32 cellular contexts compared by ENCODE assay signal in the genomic region with DNA sequence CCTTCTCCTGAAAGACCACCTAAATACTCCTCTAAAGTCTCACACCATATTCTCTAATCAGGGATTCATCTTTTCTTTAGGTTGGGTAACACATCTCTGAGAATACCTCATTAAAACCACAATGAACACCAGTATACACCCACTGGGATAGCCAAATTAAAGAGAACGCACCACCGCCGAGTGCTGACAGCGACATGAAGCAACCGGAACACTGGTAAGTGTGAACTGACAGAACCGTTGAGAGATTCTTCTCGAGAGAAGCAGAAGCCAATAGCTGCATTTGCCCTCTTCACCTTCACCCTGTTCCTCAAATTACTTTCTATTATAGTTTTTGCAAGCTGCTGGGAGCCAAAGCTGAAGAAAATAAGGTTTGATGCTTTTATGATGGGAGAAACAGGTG.
"Had no signal": no experiment of that assay in that cellular context is flagged by ENCODE, and none has a peak within 500 bp of the region (broad histone marks: within the 10 kb centered on the region; RNA-seq: fewer than 3 reads in every experiment).

No MANE protein-coding gene starts in this region.

- H3K27me3 ChIP-seq: adrenal gland, body of pancreas, colonic mucosa had no signal

- H3K27ac Mint-ChIP-seq: activated B cell treated with CpG ODN at 0.5 μM for 24 hours; activated CD8-positive, alpha-beta T cell treated with anti-CD3 and anti-CD28 coated beads for 36 hours; activated naive CD4-positive, alpha-beta T cell treated with anti-CD3 and anti-CD28 coated beads for 36 hours; activated naive CD4-positive, alpha-beta T cell treated with anti-CD3 and anti-CD28 coated beads, Interleukin-2, amount 50 U/mL, for 24 hours; activated naive CD8-positive, alpha-beta T cell treated with anti-CD3 and anti-CD28 coated beads for 36 hours; activated naive CD8-positive, alpha-beta T cell treated with anti-CD3 and anti-CD28 coated beads, Interleukin-2, amount 50 U/mL, for 24 hours; activated T-helper 1 cell treated with anti-CD3 and anti-CD28 coated beads, Interleukin-12 subunit alpha, Interleukin-12 subunit beta, Interleukin-2, Interleukin-4 antibody, amounts not matched to agents 30 ng/mL and 10 ng/mL and 1 ng/mL, durations not matched to agents 14 hours and 24 hours and 36 hours; activated T-helper 2 cell treated with anti-CD3 and anti-CD28 coated beads, Interferon-gamma antibody, Interleukin-2, Interleukin-4, amounts not matched to agents 10 μg/mL and 5 μg/mL and 100 μg/mL, durations not matched to agents 14 hours and 24 hours and 36 hours; T-helper 17 cell; T-helper 2 cell treated with Interferon-gamma antibody and Interleukin-4, amounts not matched to agents 5 μg/mL and 100 μg/mL, for 36 hours had no signal

- H3K4me3 ChIP-seq: adrenal gland, body of pancreas, colonic mucosa had no signal

- H3K36me3 ChIP-seq: adrenal gland, colonic mucosa, WERI-Rb-1 had no signal

- H3K27me3 Mint-ChIP-seq: activated B cell treated with CpG ODN at 0.5 μM for 24 hours; activated CD8-positive, alpha-beta T cell treated with anti-CD3 and anti-CD28 coated beads for 36 hours; activated naive CD4-positive, alpha-beta T cell treated with anti-CD3 and anti-CD28 coated beads, Interleukin-2, amount 50 U/mL, for 24 hours; activated naive CD8-positive, alpha-beta T cell treated with anti-CD3 and anti-CD28 coated beads for 36 hours; activated naive CD8-positive, alpha-beta T cell treated with anti-CD3 and anti-CD28 coated beads, Interleukin-2, amount 50 U/mL, for 24 hours had no signal

- H3K4me3 Mint-ChIP-seq: activated B cell treated with CpG ODN at 0.5 μM for 24 hours; activated CD8-positive, alpha-beta T cell treated with anti-CD3 and anti-CD28 coated beads for 36 hours; activated naive CD4-positive, alpha-beta T cell treated with anti-CD3 and anti-CD28 coated beads for 36 hours; activated naive CD4-positive, alpha-beta T cell treated with anti-CD3 and anti-CD28 coated beads, Interleukin-2, amount 50 U/mL, for 24 hours; activated naive CD8-positive, alpha-beta T cell treated with anti-CD3 and anti-CD28 coated beads for 36 hours; activated naive CD8-positive, alpha-beta T cell treated with anti-CD3 and anti-CD28 coated beads, Interleukin-2, amount 50 U/mL, for 24 hours; activated T-helper 1 cell treated with anti-CD3 and anti-CD28 coated beads, Interleukin-12 subunit alpha, Interleukin-12 subunit beta, Interleukin-2, Interleukin-4 antibody, amounts not matched to agents 30 ng/mL and 10 ng/mL and 1 ng/mL, durations not matched to agents 14 hours and 24 hours and 36 hours; T-helper 17 cell; T-helper 2 cell treated with Interferon-gamma antibody and Interleukin-4, amounts not matched to agents 5 μg/mL and 100 μg/mL, for 36 hours had no signal

- ATAC-seq: activated CD4-positive, CD25-positive, alpha-beta regulatory T cell treated with anti-CD3 and anti-CD28 coated beads, Interleukin-2, amount 50 U/mL, for 24 hours; activated CD8-positive, alpha-beta T cell treated with anti-CD3 and anti-CD28 coated beads for 36 hours; activated naive CD8-positive, alpha-beta T cell treated with anti-CD3 and anti-CD28 coated beads, Interleukin-2, amount 50 U/mL, for 24 hours; body of pancreas; T-helper 17 cell had no signal

- DNase-seq: activated B cell treated with CpG ODN at 0.5 μM for 24 hours; activated CD4-positive, alpha-beta T cell treated with anti-CD3 and anti-CD28 coated beads for 48 hours; activated CD4-positive, alpha-beta T cell treated with anti-CD3 and anti-CD28 coated beads, Interleukin-2, amount 50 U/mL, for 1 hour; activated CD4-positive, alpha-beta T cell treated with anti-CD3 and anti-CD28 coated beads, Interleukin-2, amount 50 U/mL, for 48 hours; activated CD8-positive, alpha-beta memory T cell treated with anti-CD3 and anti-CD28 coated beads for 24 hours; activated CD8-positive, alpha-beta T cell treated with anti-CD3 and anti-CD28 coated beads for 36 hours; activated effector memory CD4-positive, alpha-beta T cell treated with anti-CD3 and anti-CD28 coated beads, Interleukin-2, amount 50 U/mL, for 16 hours; activated naive CD4-positive, alpha-beta T cell treated with anti-CD3 and anti-CD28 coated beads for 36 hours; activated naive CD8-positive, alpha-beta T cell treated with anti-CD3 and anti-CD28 coated beads for 36 hours; activated naive CD8-positive, alpha-beta T cell treated with anti-CD3 and anti-CD28 coated beads, Interleukin-2, amount 50 U/mL, for 24 hours; activated T-cell treated with anti-CD3 and anti-CD28 coated beads, Interleukin-2, amount 50 U/mL, for 1 hour; activated T-cell treated with anti-CD3 and anti-CD28 coated beads, Interleukin-2, amount 50 U/mL, for 48 hours; adrenal gland; amygdala; aorta; body of pancreas; central memory CD4-positive, alpha-beta T cell; cerebellar nuclear complex; colonic mucosa; effector CD8-positive, alpha-beta T cell; foreskin fibroblast; head of caudate nucleus; T-helper 1 cell; T-helper 17 cell; T1000; WERI-Rb-1 had no signal

- H3K27ac ChIP-seq: adrenal gland, body of pancreas, colonic mucosa, epithelial cell of prostate, WERI-Rb-1 had no signal

- H3K9me3 Mint-ChIP-seq: activated B cell treated with CpG ODN at 0.5 μM for 24 hours; activated CD8-positive, alpha-beta T cell treated with anti-CD3 and anti-CD28 coated beads for 36 hours; activated naive CD4-positive, alpha-beta T cell treated with anti-CD3 and anti-CD28 coated beads for 36 hours; activated naive CD4-positive, alpha-beta T cell treated with anti-CD3 and anti-CD28 coated beads, Interleukin-2, amount 50 U/mL, for 24 hours; activated naive CD8-positive, alpha-beta T cell treated with anti-CD3 and anti-CD28 coated beads for 36 hours; activated naive CD8-positive, alpha-beta T cell treated with anti-CD3 and anti-CD28 coated beads, Interleukin-2, amount 50 U/mL, for 24 hours; activated T-helper 1 cell treated with anti-CD3 and anti-CD28 coated beads, Interleukin-12 subunit alpha, Interleukin-12 subunit beta, Interleukin-2, Interleukin-4 antibody, amounts not matched to agents 30 ng/mL and 10 ng/mL and 1 ng/mL, durations not matched to agents 14 hours and 24 hours and 36 hours; activated T-helper 2 cell treated with anti-CD3 and anti-CD28 coated beads, Interferon-gamma antibody, Interleukin-2, Interleukin-4, amounts not matched to agents 10 μg/mL and 5 μg/mL and 100 μg/mL, durations not matched to agents 14 hours and 24 hours and 36 hours; T-helper 2 cell treated with Interferon-gamma antibody and Interleukin-4, amounts not matched to agents 5 μg/mL and 100 μg/mL, for 36 hours had no signal

- H3K4me1 ChIP-seq: adrenal gland, body of pancreas, colonic mucosa had no signal

- H3K9me3 ChIP-seq: adrenal gland, body of pancreas, colonic mucosa had no signal

- H3K36me3 Mint-ChIP-seq: activated naive CD4-positive, alpha-beta T cell treated with anti-CD3 and anti-CD28 coated beads, Interleukin-2, amount 50 U/mL, for 24 hours; activated naive CD8-positive, alpha-beta T cell treated with anti-CD3 and anti-CD28 coated beads for 36 hours had no signal

- H3K4me1 Mint-ChIP-seq: activated B cell treated with CpG ODN at 0.5 μM for 24 hours; activated naive CD4-positive, alpha-beta T cell treated with anti-CD3 and anti-CD28 coated beads, Interleukin-2, amount 50 U/mL, for 24 hours; activated naive CD8-positive, alpha-beta T cell treated with anti-CD3 and anti-CD28 coated beads for 36 hours; activated naive CD8-positive, alpha-beta T cell treated with anti-CD3 and anti-CD28 coated beads, Interleukin-2, amount 50 U/mL, for 24 hours; T-helper 17 cell had no signal
